Comparison of ENCODE assay signal across 1 cellular context in genomic region chr13:63190742-63191141, GRCh38.
TF ChIP-seq lines count a peak whose summit lies in the region.

No MANE protein-coding gene starts in this region.

TF ChIP-seq in SK-N-SH, 30 proteins besides CTCF, POLR2A, EP300 and RAD21 (continued from another document):
- TF ChIP-seq MXI1 (IDR thresholded peaks at IDR 0.05; ENCODE audit: low read depth, low read length) (no peak), TEAD4 (IDR thresholded peaks at IDR 0.05; ENCODE audit: borderline replicate concordance, insufficient read depth) (peak; percentile 56; the same call in 1 of the 2 replicates), USF2 (IDR thresholded peaks at IDR 0.05; ENCODE audit: borderline replicate concordance, low read depth, low read length) (no peak), FOSL2 (IDR thresholded peaks at IDR 0.05; ENCODE audit: borderline replicate concordance, low read depth) (peak; percentile 76)
